ENCODE assay signal across 29 cellular contexts in genomic region chr3:135103913-135104312, GRCh38.
DNase-seq lines count a peak whose midpoint lies in the region; ATAC-seq and TF ChIP-seq lines count a peak whose summit lies in the region.
"Had no signal": no experiment of that assay in that cellular context is flagged by ENCODE, and none has a peak within 500 bp of the region (broad histone marks: within the 10 kb centered on the region; RNA-seq: fewer than 3 reads in every experiment).

No MANE protein-coding gene starts in this region.

- no peak for TF ChIP-seq CTCF in GM23338 (conservative IDR thresholded peaks at IDR 0.05; ENCODE audit: low read depth in 2 of 2)
- TF ChIP-seq CTCF in hepatocyte (IDR thresholded peaks at IDR 0.05; ENCODE audit: poor library complexity) = no peak

- DNase-seq in NCI-H1436 (lab: John Stamatoyannopoulos, UW) = peak; percentile 44
- no peak for DNase-seq in NCI-H1436 treated with DMSO at 0.1 percent for 48 hours (lab: John Stamatoyannopoulos, UW)
- no peak for DNase-seq in GM23338 (ENCODE audit: low spot score)
- DNase-seq in NCI-H2227 treated with DMSO at 0.1 percent for 48 hours (lab: John Stamatoyannopoulos, UW) = peak; percentile 57
- DNase-seq in hepatocyte (ENCODE audit: low spot score) = peak; percentile 28
- no peak for DNase-seq in activated CD4-positive, alpha-beta T cell treated with anti-CD3 and anti-CD28 coated beads for 1 hour
- no peak for DNase-seq in T-helper 2 cell treated with Interferon-gamma antibody and Interleukin-4, amounts not matched to agents 5 μg/mL and 100 μg/mL, for 36 hours (ENCODE audit: low spot score)
- DNase-seq: activated CD8-positive, alpha-beta memory T cell treated with anti-CD3 and anti-CD28 coated beads, Interleukin-2, amount 50 U/mL, for 48 hours; activated CD8-positive, alpha-beta T cell treated with anti-CD3 and anti-CD28 coated beads for 36 hours; activated naive CD4-positive, alpha-beta T cell treated with Interleukin-2 at 50 U/mL for 16 hours; body of pancreas; CD4-positive, CD25-positive, alpha-beta regulatory T cell; HCEC 1CT; hippocampal formation; left cardiac atrium; mucosa of descending colon; natural killer cell; NCI-H1930; NCI-H526; PC-9; stimulated activated CD4-positive, alpha-beta T cell treated with anti-CD3 and anti-CD28 coated beads, Interleukin-4, amount 100 ng/mL, for 24 hours; T-helper 17 cell; thyroid gland; uterus had no signal

- H3K4me1 ChIP-seq in GM23338 (ENCODE audit: insufficient read depth) (0 out of 2 replicates have a peak, but pooled peaks cover 7% of the 10 kb centered on the region), hepatocyte (ENCODE audit: insufficient read depth) (no peaks in the 10 kb centered on the region)
- H3K4me1 ChIP-seq: gastroesophageal sphincter, thyroid gland, uterus had no signal

- no peak overlapping the region for H3K27ac ChIP-seq in GM23338 (ENCODE audit: low read depth)
- H3K27ac ChIP-seq in hepatocyte = no peak overlapping the region
- H3K27ac ChIP-seq: body of pancreas, gastroesophageal sphincter, PC-9, SK-N-MC, thyroid gland, uterus had no signal

- H2AFZ ChIP-seq in GM23338 (no peak overlapping the region), hepatocyte (no peak overlapping the region)
- H2AFZ ChIP-seq: PC-9 had no signal

- no peaks in the 10 kb centered on the region for H3K79me2 ChIP-seq in GM23338 (replicated peaks; ENCODE audit: insufficient read depth)
- no peaks in the 10 kb centered on the region for H3K79me2 ChIP-seq in hepatocyte

- ATAC-seq in GM23338 = peak; percentile 45; the same call in 2 of the 3 replicates
- no peak for ATAC-seq in HG03439 (IDR thresholded peaks at IDR 0.05; ENCODE audit: unreplicated experiment)
- ATAC-seq: activated CD8-positive, alpha-beta T cell treated with anti-CD3 and anti-CD28 coated beads for 36 hours; body of pancreas; gastroesophageal sphincter; left cardiac atrium; mucosa of descending colon; natural killer cell; T-helper 17 cell had no signal

- no peaks in the 10 kb centered on the region for H3K36me3 Mint-ChIP-seq in GM23338 (ENCODE audit: low read depth)
- H3K36me3 Mint-ChIP-seq in T-helper 2 cell treated with Interferon-gamma antibody and Interleukin-4, amounts not matched to agents 5 μg/mL and 100 μg/mL, for 36 hours (ENCODE audit: low read depth) = no peaks in the 10 kb centered on the region
- H3K36me3 Mint-ChIP-seq: CD4-positive, CD25-positive, alpha-beta regulatory T cell; natural killer cell had no signal

- H3K9me3 Mint-ChIP-seq in GM23338 = no peaks in the 10 kb centered on the region
- H3K9me3 Mint-ChIP-seq in T-helper 2 cell treated with Interferon-gamma antibody and Interleukin-4, amounts not matched to agents 5 μg/mL and 100 μg/mL, for 36 hours = no peaks in the 10 kb centered on the region
- H3K9me3 Mint-ChIP-seq: activated CD8-positive, alpha-beta T cell treated with anti-CD3 and anti-CD28 coated beads for 36 hours; activated T-helper 1 cell treated with anti-CD3 and anti-CD28 coated beads, Interleukin-12 subunit alpha, Interleukin-12 subunit beta, Interleukin-2, Interleukin-4 antibody, amounts not matched to agents 30 ng/mL and 10 ng/mL and 1 ng/mL, durations not matched to agents 14 hours and 24 hours and 36 hours had no signal

- H3K4me3 ChIP-seq in GM23338 (no peak overlapping the region), hepatocyte (no peak overlapping the region)
- H3K4me3 ChIP-seq: body of pancreas, gastroesophageal sphincter, lung, mucosa of descending colon, PC-9, SK-N-MC, thyroid gland, uterus had no signal

- no peaks in the 10 kb centered on the region for H3K9me3 ChIP-seq in hepatocyte (ENCODE audit: low read depth)
- H3K9me3 ChIP-seq: body of pancreas, gastroesophageal sphincter, mucosa of descending colon, thyroid gland, uterus had no signal

- no peaks in the 10 kb centered on the region for H3K36me3 ChIP-seq in GM23338 (ENCODE audit: insufficient read depth)
- H3K36me3 ChIP-seq in hepatocyte (replicated peaks; ENCODE audit: insufficient read depth, low read depth) = no peaks in the 10 kb centered on the region
- H3K36me3 ChIP-seq: gastroesophageal sphincter, thyroid gland, uterus had no signal

- H3K27me3 Mint-ChIP-seq in GM23338 (ENCODE audit: insufficient read depth, low read depth, poor library complexity) = peaks cover 11% of the 10 kb centered on the region
- H3K27me3 Mint-ChIP-seq in T-helper 2 cell treated with Interferon-gamma antibody and Interleukin-4, amounts not matched to agents 5 μg/mL and 100 μg/mL, for 36 hours (ENCODE audit: low read depth) = no peaks in the 10 kb centered on the region
- H3K27me3 Mint-ChIP-seq: activated CD8-positive, alpha-beta T cell treated with anti-CD3 and anti-CD28 coated beads for 36 hours; CD4-positive, CD25-positive, alpha-beta regulatory T cell; T-helper 17 cell had no signal

- H3K4me3 Mint-ChIP-seq in GM23338 = no peak overlapping the region
- H3K4me3 Mint-ChIP-seq in T-helper 2 cell treated with Interferon-gamma antibody and Interleukin-4, amounts not matched to agents 5 μg/mL and 100 μg/mL, for 36 hours = no peak overlapping the region
- H3K4me3 Mint-ChIP-seq: activated CD8-positive, alpha-beta T cell treated with anti-CD3 and anti-CD28 coated beads for 36 hours; activated T-helper 1 cell treated with anti-CD3 and anti-CD28 coated beads, Interleukin-12 subunit alpha, Interleukin-12 subunit beta, Interleukin-2, Interleukin-4 antibody, amounts not matched to agents 30 ng/mL and 10 ng/mL and 1 ng/mL, durations not matched to agents 14 hours and 24 hours and 36 hours; CD4-positive, CD25-positive, alpha-beta regulatory T cell; natural killer cell; T-helper 17 cell had no signal

- H3K27me3 ChIP-seq in GM23338 (ENCODE audit: insufficient read depth) (no peaks in the 10 kb centered on the region), hepatocyte (no peaks in the 10 kb centered on the region)
- H3K27me3 ChIP-seq: body of pancreas, gastroesophageal sphincter, thyroid gland, uterus had no signal

- H3K4me2 ChIP-seq in GM23338 (no peak overlapping the region), hepatocyte (no peak overlapping the region)
- H3K4me2 ChIP-seq: PC-9 had no signal

- peaks cover 7% of the 10 kb centered on the region for H3K9me2 ChIP-seq in GM23338 (ENCODE audit: insufficient read depth)
- H3K9me2 ChIP-seq in hepatocyte (replicated peaks; ENCODE audit: insufficient read depth) = no peaks in the 10 kb centered on the region

- 45% methylated on average over 3 of the region's 3 CpGs for WGBS in hepatocyte (ENCODE audit: low lambda C conversion rate, missing lambda C conversion rate)

- H3F3A ChIP-seq in GM23338 (replicated peaks; ENCODE audit: low read depth) = no peaks in the 10 kb centered on the region

- H3K4me1 Mint-ChIP-seq in GM23338 = peaks cover 38% of the 10 kb centered on the region
- no peaks in the 10 kb centered on the region for H3K4me1 Mint-ChIP-seq in T-helper 2 cell treated with Interferon-gamma antibody and Interleukin-4, amounts not matched to agents 5 μg/mL and 100 μg/mL, for 36 hours (ENCODE audit: low read depth)
- H3K4me1 Mint-ChIP-seq: CD4-positive, CD25-positive, alpha-beta regulatory T cell; natural killer cell; T-helper 17 cell had no signal

- H3K27ac Mint-ChIP-seq in GM23338 = peak overlapping the region; percentile 11; the same call in 1 of the 2 replicates
- H3K27ac Mint-ChIP-seq in T-helper 2 cell treated with Interferon-gamma antibody and Interleukin-4, amounts not matched to agents 5 μg/mL and 100 μg/mL, for 36 hours = no peak overlapping the region
- H3K27ac Mint-ChIP-seq: activated CD8-positive, alpha-beta T cell treated with anti-CD3 and anti-CD28 coated beads for 36 hours; activated T-helper 1 cell treated with anti-CD3 and anti-CD28 coated beads, Interleukin-12 subunit alpha, Interleukin-12 subunit beta, Interleukin-2, Interleukin-4 antibody, amounts not matched to agents 30 ng/mL and 10 ng/mL and 1 ng/mL, durations not matched to agents 14 hours and 24 hours and 36 hours; CD4-positive, CD25-positive, alpha-beta regulatory T cell; natural killer cell; T-helper 17 cell had no signal

- H4K20me1 ChIP-seq in GM23338 (replicated peaks; ENCODE audit: insufficient read depth) (no peaks in the 10 kb centered on the region), hepatocyte (ENCODE audit: insufficient read depth, poor library complexity, severe bottlenecking) (no peaks in the 10 kb centered on the region)

TF ChIP-seq in GM23338, 12 proteins besides CTCF, POLR2A, EP300 and RAD21:
- no peak for TF ChIP-seq EZH2phosphoT487 (IDR thresholded peaks at IDR 0.05; ENCODE audit: unreplicated experiment)

Comparison
In these comparisons a context has a peak if more than half of its experiments do, and no peak if none do; other contexts are left out.
1. DNase-seq: peak in NCI-H1436 (single experiment), NCI-H2227 treated with DMSO at 0.1 percent for 48 hours (single experiment) and hepatocyte (single experiment); none in NCI-H1436 treated with DMSO at 0.1 percent for 48 hours (single experiment), GM23338 (single experiment), activated CD4-positive, alpha-beta T cell treated with anti-CD3 and anti-CD28 coated beads for 1 hour (single experiment) and T-helper 2 cell treated with Interferon-gamma antibody and Interleukin-4, amounts not matched to agents 5 μg/mL and 100 μg/mL, for 36 hours (single experiment).